In the genomic region with DNA sequence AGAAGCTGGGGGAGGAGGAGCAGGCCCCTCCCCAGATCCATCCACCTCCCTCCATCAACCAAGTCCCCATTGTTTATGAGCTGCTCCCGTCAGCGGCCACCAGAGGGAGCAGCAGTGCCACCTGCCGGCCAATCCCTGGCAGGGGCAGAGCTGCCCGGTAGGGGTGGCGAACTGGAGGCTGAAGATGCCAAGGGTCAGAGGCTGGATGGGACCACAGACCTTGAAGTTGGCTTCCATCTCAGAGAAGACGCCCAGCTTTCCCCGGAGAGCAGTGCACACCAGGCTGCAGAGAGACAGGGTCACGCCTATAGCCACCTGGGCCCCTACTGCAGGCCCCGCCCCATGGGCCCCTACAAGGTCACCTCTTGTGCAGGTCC, we compare ENCODE assay signal across 7 cellular contexts. TPM values are rescaled to one million over a fixed set of nuclear protein-coding genes. Genes with fewer than 3 reads are reported as not detected.
A peak's percentile ranks its signal among the peaks of the same experiment; 100 is the strongest.
DNase-seq lines count a peak whose midpoint lies in the region; ATAC-seq and TF ChIP-seq lines count a peak whose summit lies in the region.

No MANE protein-coding gene starts in this region.

- no peak for TF ChIP-seq POLR2A in spleen (IDR thresholded peaks at IDR 0.05)

- H3K4me3 ChIP-seq in astrocyte of the cerebellum (ENCODE audit: low read depth, low read length), result no peak overlapping the region
- H3K4me3 ChIP-seq in spleen, result no peak overlapping the region

- H3K27ac ChIP-seq in spleen, result peak overlapping the region in 5 of 8 donors; percentile 13 to 60 (median 41)

- H3K4me1 ChIP-seq in spleen, result peaks cover 21 to 85% (median 52%) of the 10 kb centered on the region in 6 donors

- H3K36me3 ChIP-seq in spleen, result peaks cover 0 to 63% (median 38%) of the 10 kb centered on the region in 6 donors

- peak; percentile 100 for TF ChIP-seq CTCF in GM13977 (IDR thresholded peaks at IDR 0.05; ENCODE audit: extremely low read depth, insufficient read depth, missing control alignments)
- peak; percentile 99 for TF ChIP-seq CTCF in astrocyte of the cerebellum (IDR thresholded peaks at IDR 0.05; ENCODE audit: low read depth, low read length, missing control alignments)
- peak; percentile 98 to 100 (median 99) for TF ChIP-seq CTCF in spleen (IDR thresholded peaks at IDR 0.05 in 8 of 11, conservative IDR thresholded peaks at IDR 0.05 in 3 of 11)

- in situ Hi-C loops in GM13977 (cut with MboI; ENCODE audit: low pct_unique_long_range_greater_than_20kb, low sequenced_read_pairs, unreplicated experiment) (loop anchor here (5.0 kb wide), 1 partner anchor 103 kb away; no protein-coding TSS in a partner anchor), astrocyte of the cerebellum (cut with HindIII; ENCODE audit: low sequenced_read_pairs) (no loop called here)

- no peaks in the 10 kb centered on the region for H3K9me3 ChIP-seq in spleen

- DNase-seq in GM13977 (ENCODE audit: low spot score) (peak; percentile 87), NCI-H1694 treated with DMSO at 0.1 percent for 48 hours (lab: John Stamatoyannopoulos, UW) (peak; percentile 6), T1000 (lab: John Stamatoyannopoulos, UW) (peak; percentile 72), astrocyte of the cerebellum (ENCODE audit: low read depth) (no peak), hippocampal formation (lab: John Stamatoyannopoulos, UW) (peak; percentile 47 to 70), spleen (peak; percentile 96)

- 2 to 23% (median 20%) methylated on average over 3 to 9 of the region's 9 CpGs for WGBS in spleen, 5 donors

- no peaks in the 10 kb centered on the region for H3K27me3 ChIP-seq in spleen (replicated peaks in 1 of 7)

- intact Hi-C loops in spleen (cut with DNase I; ENCODE audit: low total_unique reads), result loop anchor here (5.0 kb wide), 1 partner anchor 103 kb away; no protein-coding TSS in a partner anchor

- ATAC-seq in HG02938 (IDR thresholded peaks at IDR 0.05; ENCODE audit: unreplicated experiment), result no peak

RNA-seq across cellular contexts. Expression of a gene that starts 3.6 kb away (rescaled TPM):
- total RNA-seq in spleen, result 10 to 100 TPM; 52.3 to 79.0 (median 64.9) TPM
- polyA plus RNA-seq in spleen, result 10 to 100 TPM; 61.9 to 66.3 (median 62.3) TPM

RNA-seq across cellular contexts. Expression of a gene that starts 5.1 kb away (rescaled TPM):
- 10 to 100 TPM; 18.8 to 38.2 (median 29.5) TPM for total RNA-seq in spleen
- 10 to 100 TPM in 2 of 3 donors, 1 to 10 TPM in 1; 5.6 to 13.2 (median 10.8) TPM for polyA plus RNA-seq in spleen

RNA-seq across cellular contexts. Expression of a gene that starts 5.8 kb away (rescaled TPM):
- total RNA-seq in spleen, result 10 to 100 TPM; 38.7 to 61.7 (median 44.4) TPM
- polyA plus RNA-seq in spleen, result 100 to 1,000 TPM in 1 of 3 donors, 10 to 100 TPM in 2; 53.9 to 131 (median 96.2) TPM

RNA-seq across cellular contexts. Expression of a gene that starts 12.1 kb away (rescaled TPM):
- total RNA-seq in spleen, result 10 to 100 TPM; 21.0 to 53.5 (median 38.4) TPM
- polyA plus RNA-seq in spleen, result 10 to 100 TPM; 22.5 to 39.1 (median 31.4) TPM

RNA-seq across cellular contexts. Expression of a gene that starts 15.5 kb away (rescaled TPM):
- total RNA-seq in spleen, result 1 to 10 TPM in 6 of 7 donors, under 1 TPM in 1; 0.42 to 5.4 (median 1.6) TPM
- 1 to 10 TPM in 2 of 3 donors, under 1 TPM in 1; 0.59 to 1.2 (median 1.2) TPM for polyA plus RNA-seq in spleen
